In the genomic region with DNA sequence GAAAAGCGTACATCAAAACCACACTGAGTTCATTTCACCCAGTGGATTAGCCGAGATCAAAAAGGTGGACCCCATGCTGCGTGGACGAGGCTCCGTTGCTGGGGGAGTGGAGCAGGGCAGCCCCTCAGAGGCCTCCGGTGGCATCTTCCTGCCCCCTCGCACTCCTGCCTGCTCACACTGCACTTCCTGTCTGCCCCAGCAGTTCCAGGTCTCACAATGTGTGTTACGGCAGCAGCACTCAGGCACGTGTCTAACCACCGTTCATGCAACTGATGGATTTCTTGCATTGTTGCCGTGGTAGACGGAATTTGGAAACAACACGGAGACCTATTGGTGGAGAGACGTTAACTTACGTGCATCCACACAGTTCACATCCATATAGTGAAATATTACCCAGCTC, we compare ENCODE assay signal across 13 cellular contexts.
DNase-seq lines count a peak whose midpoint lies in the region; ATAC-seq, FAIRE-seq and TF ChIP-seq lines count a peak whose summit lies in the region.
"Had no signal": no experiment of that assay in that cellular context is flagged by ENCODE, and none has a peak within 500 bp of the region (broad histone marks: within the 10 kb centered on the region; RNA-seq: fewer than 3 reads in every experiment).

No MANE protein-coding gene starts in this region.

- H3K4me1 ChIP-seq in H9 (ENCODE audit: insufficient read depth, low read length) (peaks cover 5% of the 10 kb centered on the region), astrocyte (ENCODE audit: insufficient read depth, low read length) (no peaks in the 10 kb centered on the region), upper lobe of right lung (no peaks in the 10 kb centered on the region)

- H2BK12ac ChIP-seq in H9 (ENCODE audit: insufficient read length, low read depth, low read length), result no peak overlapping the region

- H3K4me1 Mint-ChIP-seq in H9 (peaks cover 33 to 37% of the 10 kb centered on the region in 2 experiments), astrocyte (ENCODE audit: low read depth, unreplicated experiment) (peaks cover 36% of the 10 kb centered on the region)

- DNase-seq in H9 (no peak), SHP77 (lab: John Stamatoyannopoulos, UW) (peak; percentile 63 to 89), astrocyte (ENCODE audit: low read depth) (no peak), RCC 7860 (ENCODE audit: low spot score) (no peak), SIG-M5 treated with dmso at 0.1 percent for 504 hours (lab: John Stamatoyannopoulos, UW; ENCODE audit: unreplicated experiment) (no peak), upper lobe of right lung (no peak)
- DNase-seq in stimulated activated CD8-positive, alpha-beta memory T cell treated with anti-CD3 and anti-CD28 coated beads, Interleukin-12 subunit alpha, Interleukin-12 subunit beta, amount 100 ng/mL, for 24 hours (ENCODE audit: extremely low read depth), result peak; percentile 3
- DNase-seq: NCI-H1092, NCI-H146, NCI-H2081 treated with DMSO at 0.1 percent for 48 hours, NCI-H510A treated with DMSO at 0.1 percent for 48 hours, NCI-H82 had no signal

- H3K4me3 ChIP-seq in astrocyte (ENCODE audit: insufficient read depth, low read depth, low read length) (no peak overlapping the region), upper lobe of right lung (no peak overlapping the region)

- H3K4ac ChIP-seq in H9 (ENCODE audit: low read depth, low read length), result no peak overlapping the region

- H3K9ac ChIP-seq in H9 (ENCODE audit: extremely low read depth, insufficient read length, low read length) (no peak overlapping the region), astrocyte (ENCODE audit: low read length) (no peak overlapping the region)

- H3K79me2 ChIP-seq in H9 (ENCODE audit: insufficient read depth, low read length) (no peaks in the 10 kb centered on the region), astrocyte (ENCODE audit: insufficient read depth, low read length) (peaks cover 66% of the 10 kb centered on the region)

- H3K9me3 Mint-ChIP-seq in H9 (no peaks in the 10 kb centered on the region), astrocyte (ENCODE audit: unreplicated experiment) (no peaks in the 10 kb centered on the region)

- H3K23ac ChIP-seq in H9 (ENCODE audit: insufficient read length, low read depth, low read length), result no peak overlapping the region

- H2AFZ ChIP-seq in H9 (ENCODE audit: low read length) (no peak overlapping the region), astrocyte (ENCODE audit: low read depth, low read length) (no peak overlapping the region)

- H2AK5ac ChIP-seq in H9 (ENCODE audit: insufficient read length, low read length), result no peak overlapping the region

- no CpG with 5 or more reads among the region's 15 CpGs for WGBS in H9 (ENCODE audit: extremely low coverage, insufficient read length, low lambda C conversion rate)

- H3K36me3 ChIP-seq in astrocyte (ENCODE audit: insufficient read depth, low read length), result peaks cover 74% of the 10 kb centered on the region
- peaks cover 97% of the 10 kb centered on the region for H3K36me3 ChIP-seq in upper lobe of right lung

- H2BK120ac ChIP-seq in H9 (ENCODE audit: low read depth, low read length, poor library complexity, severe bottlenecking), result no peak overlapping the region

- H2BK15ac ChIP-seq in H9 (ENCODE audit: low read depth, low read length), result no peak overlapping the region

- no peak overlapping the region for H3T11ph ChIP-seq in H9 (ENCODE audit: low read length)

- no peak overlapping the region for H3K14ac ChIP-seq in H9 (ENCODE audit: insufficient read depth, low read length)

- H3K27me3 Mint-ChIP-seq in H9 (ENCODE audit: low read depth) (no peaks in the 10 kb centered on the region), astrocyte (ENCODE audit: low read depth, unreplicated experiment) (no peaks in the 10 kb centered on the region)

- intact Hi-C loops in upper lobe of right lung (cut with DNase I), result no loop called here

- H2BK20ac ChIP-seq in H9 (ENCODE audit: low read depth, low read length, poor library complexity, severe bottlenecking), result no peak overlapping the region

- no peak overlapping the region for H3K56ac ChIP-seq in H9 (ENCODE audit: insufficient read length, low read depth, low read length)

- H3K9me3 ChIP-seq in H9 (ENCODE audit: control insufficient read depth, low read depth, low read length) (no peaks in the 10 kb centered on the region), astrocyte (ENCODE audit: insufficient read depth, low read depth, low read length) (no peaks in the 10 kb centered on the region), upper lobe of right lung (no peaks in the 10 kb centered on the region)

- H3K4me2 ChIP-seq in H9 (ENCODE audit: insufficient read depth, insufficient read length, low read length) (no peak overlapping the region), astrocyte (ENCODE audit: low read length) (no peak overlapping the region)

- H2BK5ac ChIP-seq in H9 (ENCODE audit: insufficient read length, low read length), result no peak overlapping the region

- H4K20me1 ChIP-seq in H9 (ENCODE audit: control insufficient read depth, insufficient read depth, insufficient read length) (no peaks in the 10 kb centered on the region), astrocyte (ENCODE audit: insufficient read depth, low read length) (peaks cover 62% of the 10 kb centered on the region)

- H4K5ac ChIP-seq in H9 (ENCODE audit: insufficient read length, low read depth, low read length), result no peak overlapping the region

- H3K4me3 Mint-ChIP-seq in H9 (no peak overlapping the region), astrocyte (ENCODE audit: unreplicated experiment) (no peak overlapping the region)

- H4K91ac ChIP-seq in H9 (ENCODE audit: insufficient read length, low read depth, low read length), result no peak overlapping the region

- ATAC-seq in upper lobe of right lung, result no peak
- ATAC-seq: Right ventricle myocardium inferior had no signal

- H3K27me3 ChIP-seq in H9 (ENCODE audit: insufficient read depth, low read length) (no peaks in the 10 kb centered on the region), astrocyte (ENCODE audit: insufficient read depth, low read length) (no peaks in the 10 kb centered on the region), upper lobe of right lung (no peaks in the 10 kb centered on the region)

- H3K23me2 ChIP-seq in H9 (ENCODE audit: insufficient read length, low read depth, low read length, poor library complexity, severe bottlenecking), result peaks cover 3% of the 10 kb centered on the region

- H3K27ac ChIP-seq in H9 (ENCODE audit: insufficient read length, low read depth, low read length), result no peak overlapping the region
- H3K27ac ChIP-seq in astrocyte (ENCODE audit: low read depth, low read length), result no peak overlapping the region
- H3K27ac ChIP-seq in upper lobe of right lung, result no peak overlapping the region

- TF ChIP-seq CTCF in H9 (conservative IDR thresholded peaks at IDR 0.05) (no peak), astrocyte (IDR thresholded peaks at IDR 0.05; ENCODE audit: insufficient read depth, low read depth, low read length) (no peak), upper lobe of right lung (IDR thresholded peaks at IDR 0.05) (no peak)

- FAIRE-seq in astrocyte (lab: Jason Lieb, UNC) (no peak), RCC 7860 (lab: Jason Lieb, UNC) (no peak)

- H3K36me3 Mint-ChIP-seq in H9 (ENCODE audit: insufficient read depth in 1 of 3, low read depth in 3 of 3) (peaks cover 16 to 54% (median 46%) of the 10 kb centered on the region in 3 experiments; a peak in 6 of 7 replicates), astrocyte (ENCODE audit: low read depth, unreplicated experiment) (peaks cover 42% of the 10 kb centered on the region)

- no peak overlapping the region for H3K18ac ChIP-seq in H9 (ENCODE audit: insufficient read length, low read depth, low read length)

- H3K79me1 ChIP-seq in H9 (ENCODE audit: insufficient read depth, low read depth, low read length, poor library complexity, severe bottlenecking), result no peaks in the 10 kb centered on the region

- no peak overlapping the region for H4K8ac ChIP-seq in H9 (replicated peaks; ENCODE audit: insufficient read length, low read depth, low read length)

- peak overlapping the region in 2 of 3 experiments; percentile 36 to 78; a peak in 2 of 7 replicates for H3K27ac Mint-ChIP-seq in H9
- peak overlapping the region; percentile 2 for H3K27ac Mint-ChIP-seq in astrocyte (ENCODE audit: unreplicated experiment)

Comparison
In these comparisons a context has a peak if more than half of its experiments do, and no peak if none do; other contexts are left out.
1. DNase-seq: peak in SHP77 (2 of 2) and stimulated activated CD8-positive, alpha-beta memory T cell treated with anti-CD3 and anti-CD28 coated beads, Interleukin-12 subunit alpha, Interleukin-12 subunit beta, amount 100 ng/mL, for 24 hours (single experiment); none in H9 (single experiment), astrocyte (single experiment), RCC 7860 (single experiment), SIG-M5 treated with dmso at 0.1 percent for 504 hours (single experiment) and upper lobe of right lung (single experiment).